9 cellular contexts compared by ENCODE assay signal in the genomic region with DNA sequence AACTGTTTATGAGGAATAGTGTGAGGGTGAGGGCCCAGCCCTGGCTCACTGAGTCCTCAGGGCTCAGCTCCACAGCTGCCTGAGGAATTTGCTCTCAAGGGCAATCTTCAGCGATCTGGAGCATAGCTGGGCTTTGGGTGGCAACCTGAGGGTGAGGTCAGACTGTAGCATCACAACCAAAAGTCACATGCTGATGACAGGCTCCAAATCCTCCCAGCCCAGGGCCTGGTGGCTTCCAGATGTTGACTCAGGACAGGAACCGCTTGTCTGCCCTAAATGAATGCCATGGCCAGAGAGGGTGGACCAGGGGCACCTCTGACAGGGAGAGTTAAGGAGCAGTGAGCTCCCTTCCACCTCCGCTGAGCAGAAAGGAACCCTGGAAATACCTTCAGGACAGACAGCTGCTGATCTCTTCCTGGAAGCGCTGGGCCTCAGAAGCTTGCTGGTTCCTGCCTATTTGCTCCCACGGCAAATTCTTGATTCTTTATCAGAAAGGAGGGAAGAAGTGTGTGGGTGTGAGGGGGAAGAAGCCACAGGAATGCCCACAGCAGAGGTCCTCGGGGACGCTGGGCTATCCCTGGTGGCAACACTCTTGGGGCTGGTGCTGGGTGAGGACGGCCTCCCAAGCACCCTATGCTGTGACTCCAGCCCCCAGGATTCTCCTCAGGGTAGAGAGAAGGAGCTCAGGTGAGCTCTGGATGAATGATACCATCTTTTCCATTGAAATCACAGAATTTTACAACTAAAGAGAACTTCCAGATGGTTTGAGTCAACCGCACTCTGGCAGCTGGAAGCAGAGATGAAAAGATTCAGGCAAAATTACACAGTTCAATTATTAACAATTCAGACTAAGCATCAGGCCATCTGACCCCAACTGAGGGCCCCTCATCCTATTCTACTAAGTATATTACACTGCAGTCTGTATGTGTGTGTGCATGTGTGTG. TPM values are rescaled to one million over a fixed set of nuclear protein-coding genes. Genes with fewer than 3 reads are reported as not detected.
DNase-seq lines count a peak whose midpoint lies in the region; ATAC-seq and TF ChIP-seq lines count a peak whose summit lies in the region.
"Had no signal": no experiment of that assay in that cellular context is flagged by ENCODE, and none has a peak within 500 bp of the region (broad histone marks: within the 10 kb centered on the region; RNA-seq: fewer than 3 reads in every experiment).

No MANE protein-coding gene starts in this region.

- BruUV-seq in mammary epithelial cell (replicated peaks; lab: Mats Ljungman, UMichigan) = no TSS peak

- 69% methylated on average over 7 of the region's 9 CpGs for WGBS in mammary epithelial cell (ENCODE audit: low coverage, missing lambda C conversion rate)
- 71 to 73% methylated on average over 9 of the region's 9 CpGs for WGBS in aorta, 2 donors

- no peak overlapping the region for H3K9ac ChIP-seq in mammary epithelial cell (ENCODE audit: insufficient read depth, low read length)

- intact Hi-C loops in Right ventricle myocardium superior (cut with DNase I) (no loop called here), mammary epithelial cell (cut with micrococcal nuclease) (no loop called here), lower lobe of right lung (cut with DNase I) (no loop called here), aorta (cut with DNase I) (no loop called here)

- H3K79me2 ChIP-seq in mammary epithelial cell (ENCODE audit: insufficient read depth, low read length) = no peaks in the 10 kb centered on the region

- peaks cover 0 to 8% of the 10 kb centered on the region in 2 donors for H3K4me1 ChIP-seq in right atrium auricular region
- peaks cover 33% of the 10 kb centered on the region for H3K4me1 ChIP-seq in mammary epithelial cell (ENCODE audit: insufficient read depth, low read length)
- H3K4me1 ChIP-seq in lower lobe of right lung = peaks cover 34% of the 10 kb centered on the region
- H3K4me1 ChIP-seq in aorta (ENCODE audit: control insufficient read depth in 1 of 2, insufficient read depth in 2 of 2, low read length in 2 of 2) = no peaks in the 10 kb centered on the region

- peak overlapping the region; percentile 90 for H2AFZ ChIP-seq in mammary epithelial cell (ENCODE audit: low read depth, low read length)

- in situ Hi-C loops in mammary epithelial cell (cut with MboI; ENCODE audit: low sequenced_read_pairs in 2 of 2) = no loop called here

- H3K9me3 ChIP-seq in right atrium auricular region = no peaks in the 10 kb centered on the region
- no peaks in the 10 kb centered on the region for H3K9me3 ChIP-seq in mammary epithelial cell (replicated peaks; ENCODE audit: insufficient read depth, low read length)
- no peaks in the 10 kb centered on the region for H3K9me3 ChIP-seq in lower lobe of right lung
- H3K9me3 ChIP-seq in aorta (ENCODE audit: control insufficient read depth, low read length) = no peaks in the 10 kb centered on the region

- H3K27me3 ChIP-seq in right atrium auricular region = no peaks in the 10 kb centered on the region
- H3K27me3 ChIP-seq in mammary epithelial cell (ENCODE audit: insufficient read depth, low read length) = no peaks in the 10 kb centered on the region
- no peaks in the 10 kb centered on the region for H3K27me3 ChIP-seq in lower lobe of right lung (ENCODE audit: low read depth)
- no peaks in the 10 kb centered on the region for H3K27me3 ChIP-seq in aorta (ENCODE audit: control insufficient read depth in 1 of 2, insufficient read depth in 2 of 2, low read length in 1 of 2)

- ATAC-seq in Right ventricle myocardium superior (ENCODE audit: poor library complexity) (no peak), lower lobe of right lung (peak; percentile 64 to 65), aorta (ENCODE audit: low FRiP score) (no peak), HG03460 (IDR thresholded peaks at IDR 0.05; ENCODE audit: unreplicated experiment) (no peak)
- ATAC-seq: activated naive CD4-positive, alpha-beta T cell treated with anti-CD3 and anti-CD28 coated beads, Interleukin-2, amount 50 U/mL, for 72 hours had no signal

- dilution Hi-C loops in mammary epithelial cell (cut with HindIII; ENCODE audit: low sequenced_read_pairs) = loop anchor here (5.0 kb wide), 2 partner anchors 65 to 95 kb away; no protein-coding TSS in a partner anchor

- CTCF ChIA-PET in mammary epithelial cell (lab: Charles Lee; ENCODE audit: low non-redundant PET) = interaction anchor here (0.6 kb wide), 1 partner anchor 100 kb away, joined by 3 read pairs; no protein-coding TSS in a partner anchor

- peak; percentile 68 for DNase-seq in right atrium auricular region (ENCODE audit: low spot score)
- DNase-seq in Right ventricle myocardium superior = no peak
- peak; percentile 46 for DNase-seq in mammary epithelial cell
- DNase-seq in lower lobe of right lung = no peak
- DNase-seq in aorta = peak; percentile 70 to 75
- no peak for DNase-seq in NCI-H510A (lab: John Stamatoyannopoulos, UW)
- DNase-seq in NCI-H82 treated with DMSO at 0.1 percent for 48 hours (lab: John Stamatoyannopoulos, UW; ENCODE audit: unreplicated experiment) = no peak

- H4K20me1 ChIP-seq in mammary epithelial cell (ENCODE audit: insufficient read depth, low read length) = no peaks in the 10 kb centered on the region

- H3K4me3 ChIP-seq in right atrium auricular region = no peak overlapping the region
- no peak overlapping the region for H3K4me3 ChIP-seq in mammary epithelial cell (replicated peaks in 1 of 3; ENCODE audit: insufficient read depth in 1 of 3, low read depth in 2 of 3, low read length in 3 of 3)
- H3K4me3 ChIP-seq in lower lobe of right lung = no peak overlapping the region
- no peak overlapping the region for H3K4me3 ChIP-seq in aorta (ENCODE audit: low read length in 2 of 2)

- H3K36me3 ChIP-seq in right atrium auricular region (no peaks in the 10 kb centered on the region), mammary epithelial cell (ENCODE audit: insufficient read depth, low read length) (no peaks in the 10 kb centered on the region), lower lobe of right lung (peaks cover 23% of the 10 kb centered on the region), aorta (ENCODE audit: control insufficient read depth in 1 of 2, insufficient read depth in 2 of 2, low read length in 1 of 2) (no peaks in the 10 kb centered on the region)

- TF ChIP-seq CTCF in right atrium auricular region (IDR thresholded peaks at IDR 0.05) (no peak), mammary epithelial cell (conservative IDR thresholded peaks at IDR 0.05 in 1 of 2, IDR thresholded peaks at IDR 0.05 in 1 of 2; ENCODE audit: extremely low read depth in 1 of 2, insufficient read depth in 1 of 2, low read depth in 1 of 2, low read length in 2 of 2) (no peak), lower lobe of right lung (IDR thresholded peaks at IDR 0.05) (no peak)

- no peak overlapping the region for H3K27ac ChIP-seq in right atrium auricular region
- H3K27ac ChIP-seq in mammary epithelial cell (ENCODE audit: insufficient read depth, low read depth, low read length) = no peak overlapping the region
- peak overlapping the region; percentile 43 for H3K27ac ChIP-seq in lower lobe of right lung
- H3K27ac ChIP-seq in aorta (ENCODE audit: low read depth in 1 of 2, low read length in 2 of 2) = no peak overlapping the region

- peak overlapping the region; percentile 6 for H3K4me2 ChIP-seq in mammary epithelial cell (ENCODE audit: insufficient read depth, low read depth, low read length)

RNA-seq across cellular contexts. Expression of a gene that starts 13.8 kb away (rescaled TPM):
- total RNA-seq in right atrium auricular region (100 to 1,000 TPM; 122 to 169 TPM), Right ventricle myocardium superior (142 TPM), mammary epithelial cell (100 to 1,000 TPM in 1 of 2 donors, 10 to 100 TPM in 1; 38.8 to 109 TPM), lower lobe of right lung (208 TPM), aorta (100 to 1,000 TPM; 130 to 174 TPM)
- polyA plus RNA-seq in mammary epithelial cell (131 TPM), aorta (100 to 1,000 TPM in 1 of 2 donors, 10 to 100 TPM in 1; 73.1 to 116 TPM)
- polyA minus RNA-seq in mammary epithelial cell = 24.0 TPM

Comparison
In these comparisons a context has a peak if more than half of its experiments do, and no peak if none do; other contexts are left out.
1. DNase-seq: peak in right atrium auricular region (single experiment), mammary epithelial cell (single experiment) and aorta (2 of 2); none in Right ventricle myocardium superior (single experiment), lower lobe of right lung (single experiment), NCI-H510A (single experiment) and NCI-H82 treated with DMSO at 0.1 percent for 48 hours (single experiment).
2. ATAC-seq: peak in lower lobe of right lung (2 of 2); none in Right ventricle myocardium superior (single experiment), aorta (single experiment) and HG03460 (single experiment).